ENCODE assay signal across 12 cellular contexts in genomic region chr16:67441907-67442306, GRCh38. TPM values are rescaled to one million over a fixed set of nuclear protein-coding genes. Genes with fewer than 3 reads are reported as not detected.
DNase-seq lines count a peak whose midpoint lies in the region; ATAC-seq and TF ChIP-seq lines count a peak whose summit lies in the region.
"Had no signal": no experiment of that assay in that cellular context is flagged by ENCODE, and none has a peak within 500 bp of the region (broad histone marks: within the 10 kb centered on the region; RNA-seq: fewer than 3 reads in every experiment).

No MANE protein-coding gene starts in this region.

- BruUV-seq in MCF 10A (replicated peaks; lab: Mats Ljungman, UMichigan) (no TSS peak), mammary epithelial cell (replicated peaks; lab: Mats Ljungman, UMichigan) (no TSS peak)

- H3K4me3 Mint-ChIP-seq in MCF 10A (ENCODE audit: unreplicated experiment), result no peak overlapping the region
- H3K4me3 Mint-ChIP-seq in neural crest cell, result no peak overlapping the region
- no peak overlapping the region for H3K4me3 Mint-ChIP-seq in CD4-positive, alpha-beta T cell
- H3K4me3 Mint-ChIP-seq: activated CD4-positive, alpha-beta memory T cell treated with anti-CD3 and anti-CD28 coated beads, Interleukin-2, amount 10 ng/mL, durations not matched to agents 7 days and 5 days had no signal

- no peaks in the 10 kb centered on the region for H3K27me3 ChIP-seq in mammary epithelial cell (ENCODE audit: insufficient read depth, low read length)
- no peaks in the 10 kb centered on the region for H3K27me3 ChIP-seq in uterus
- no peaks in the 10 kb centered on the region for H3K27me3 ChIP-seq in CD4-positive, alpha-beta T cell (ENCODE audit: control insufficient read depth, insufficient read depth, low read length)
- H3K27me3 ChIP-seq: brain microvascular endothelial cell had no signal

- H3K4me1 ChIP-seq in mammary epithelial cell (ENCODE audit: insufficient read depth, low read length), result no peaks in the 10 kb centered on the region
- H3K4me1 ChIP-seq in uterus, result peaks cover 29 to 50% of the 10 kb centered on the region in 2 donors

- H3K27ac ChIP-seq in mammary epithelial cell (ENCODE audit: insufficient read depth, low read depth, low read length), result no peak overlapping the region
- H3K27ac ChIP-seq in uterus, result peak overlapping the region; percentile 78 to 81
- H3K27ac ChIP-seq in CD4-positive, alpha-beta T cell (ENCODE audit: low read depth, low read length), result no peak overlapping the region
- H3K27ac ChIP-seq: brain microvascular endothelial cell had no signal

- POLR2A ChIA-PET in MCF 10A (lab: Yijun Ruan, JAX), result interaction anchor here (0.5 to 3.2 kb wide), 6 partner anchors 11 to 464 kb away, joined by 3 to 13 read pairs (median 4); partner anchors contain the start of genes ATP6V0D1 and HSD11B2
- POLR2A ChIA-PET in CD4-positive, alpha-beta T cell (lab: Charles Lee), result no interaction called here

- H3K4me1 Mint-ChIP-seq in MCF 10A (ENCODE audit: insufficient read depth, unreplicated experiment), result peaks cover 20% of the 10 kb centered on the region
- H3K4me1 Mint-ChIP-seq in neural crest cell, result peaks cover 7% of the 10 kb centered on the region
- H3K4me1 Mint-ChIP-seq in CD4-positive, alpha-beta T cell (ENCODE audit: low read depth), result no peaks in the 10 kb centered on the region
- H3K4me1 Mint-ChIP-seq: activated CD4-positive, alpha-beta memory T cell treated with anti-CD3 and anti-CD28 coated beads, Interleukin-2, amount 10 ng/mL, durations not matched to agents 7 days and 5 days had no signal

- H3K9me3 Mint-ChIP-seq in MCF 10A (ENCODE audit: unreplicated experiment) (no peaks in the 10 kb centered on the region), neural crest cell (no peaks in the 10 kb centered on the region)
- H3K9me3 Mint-ChIP-seq in CD4-positive, alpha-beta T cell, result no peaks in the 10 kb centered on the region
- H3K9me3 Mint-ChIP-seq: activated CD4-positive, alpha-beta memory T cell treated with anti-CD3 and anti-CD28 coated beads, Interleukin-2, amount 10 ng/mL, durations not matched to agents 7 days and 5 days had no signal

- CTCF ChIA-PET in MCF 10A (lab: Yijun Ruan, JAX), result interaction anchor here (0.6 to 1.5 kb wide), 8 partner anchors 14 to 1931 kb away, joined by 3 to 5 read pairs (median 4); partner anchors contain the start of gene ATP6V0D1
- CTCF ChIA-PET in mammary epithelial cell (lab: Charles Lee; ENCODE audit: low non-redundant PET), result no interaction called here
- CTCF ChIA-PET in CD4-positive, alpha-beta T cell (lab: Charles Lee), result interaction anchor here (0.6 to 0.7 kb wide), 2 partner anchors 224 to 1505 kb away, joined by 3 read pairs; no protein-coding TSS in a partner anchor

- peaks cover 10% of the 10 kb centered on the region for H3K79me2 ChIP-seq in mammary epithelial cell (ENCODE audit: insufficient read depth, low read length)

- H3K27ac Mint-ChIP-seq in MCF 10A (ENCODE audit: low read depth, unreplicated experiment), result peak overlapping the region; percentile 40
- H3K27ac Mint-ChIP-seq in neural crest cell (ENCODE audit: unreplicated experiment), result peak overlapping the region; percentile 63
- H3K27ac Mint-ChIP-seq in CD4-positive, alpha-beta T cell, result no peak overlapping the region
- H3K27ac Mint-ChIP-seq: activated CD4-positive, alpha-beta memory T cell treated with anti-CD3 and anti-CD28 coated beads, Interleukin-2, amount 10 ng/mL, durations not matched to agents 7 days and 5 days had no signal

- no peaks in the 10 kb centered on the region for H4K20me1 ChIP-seq in mammary epithelial cell (ENCODE audit: insufficient read depth, low read length)

- H3K9me3 ChIP-seq in mammary epithelial cell (replicated peaks; ENCODE audit: insufficient read depth, low read length) (no peaks in the 10 kb centered on the region), uterus (no peaks in the 10 kb centered on the region)
- H3K9me3 ChIP-seq in CD4-positive, alpha-beta T cell (ENCODE audit: control insufficient read depth, low read length), result no peaks in the 10 kb centered on the region

- DNase-seq in MCF 10A (ENCODE audit: unreplicated experiment) (no peak), mammary epithelial cell (no peak), fibroblast of villous mesenchyme (ENCODE audit: low read depth) (peak; percentile 27), neural crest cell (ENCODE audit: low read depth, low spot score) (no peak), uterus (no peak), NCI-H2196 treated with DMSO at 0.1 percent for 48 hours (lab: John Stamatoyannopoulos, UW; ENCODE audit: unreplicated experiment) (no peak), COLO668 (lab: John Stamatoyannopoulos, UW; ENCODE audit: unreplicated experiment) (no peak)
- no peak for DNase-seq in CD4-positive, alpha-beta T cell
- DNase-seq: activated CD4-positive, alpha-beta memory T cell treated with anti-CD3 and anti-CD28 coated beads, Interleukin-2, amount 10 ng/mL, durations not matched to agents 7 days and 5 days; brain microvascular endothelial cell; islet precursor cell had no signal

- H3K27me3 Mint-ChIP-seq in MCF 10A (ENCODE audit: insufficient read depth, unreplicated experiment) (no peaks in the 10 kb centered on the region), neural crest cell (ENCODE audit: low read depth) (no peaks in the 10 kb centered on the region)
- no peaks in the 10 kb centered on the region for H3K27me3 Mint-ChIP-seq in CD4-positive, alpha-beta T cell
- H3K27me3 Mint-ChIP-seq: activated CD4-positive, alpha-beta memory T cell treated with anti-CD3 and anti-CD28 coated beads, Interleukin-2, amount 10 ng/mL, durations not matched to agents 7 days and 5 days had no signal

- TF ChIP-seq CTCF in MCF 10A (IDR thresholded peaks at IDR 0.05; ENCODE audit: unreplicated experiment) (no peak), mammary epithelial cell (conservative IDR thresholded peaks at IDR 0.05 in 1 of 2, IDR thresholded peaks at IDR 0.05 in 1 of 2; ENCODE audit: extremely low read depth in 1 of 2, insufficient read depth in 1 of 2, low read depth in 1 of 2, low read length in 2 of 2) (no peak), fibroblast of villous mesenchyme (IDR thresholded peaks at IDR 0.05; ENCODE audit: insufficient read depth, low read depth, low read length) (no peak), neural crest cell (conservative IDR thresholded peaks at IDR 0.05) (no peak), uterus (IDR thresholded peaks at IDR 0.05) (no peak)
- TF ChIP-seq CTCF in CD4-positive, alpha-beta T cell (IDR thresholded peaks at IDR 0.05), result no peak

- in situ Hi-C loops in mammary epithelial cell (cut with MboI; ENCODE audit: low sequenced_read_pairs in 2 of 2), result no loop called here

- intact Hi-C loops in MCF 10A (cut with micrococcal nuclease), result loop anchor here (10.0 kb wide), 1 partner anchor 67 kb away; no protein-coding TSS in a partner anchor
- intact Hi-C loops in mammary epithelial cell (cut with micrococcal nuclease), result no loop called here
- intact Hi-C loops in uterus (cut with DNase I; ENCODE audit: low total_unique reads), result no loop called here
- intact Hi-C loops in CD4-positive, alpha-beta T cell (cut with DNase I, micrococcal nuclease), result no loop called here

- H2AFZ ChIP-seq in mammary epithelial cell (ENCODE audit: low read depth, low read length), result no peak overlapping the region

- no peak overlapping the region for H3K4me2 ChIP-seq in mammary epithelial cell (ENCODE audit: insufficient read depth, low read depth, low read length)

- H3K4me3 ChIP-seq in mammary epithelial cell (replicated peaks in 1 of 3; ENCODE audit: insufficient read depth in 1 of 3, low read depth in 2 of 3, low read length in 3 of 3) (no peak overlapping the region), fibroblast of villous mesenchyme (ENCODE audit: low read depth, low read length) (no peak overlapping the region), uterus (no peak overlapping the region)

- H3K36me3 Mint-ChIP-seq in MCF 10A (ENCODE audit: insufficient read depth, unreplicated experiment) (peaks cover 32% of the 10 kb centered on the region), neural crest cell (ENCODE audit: low read depth) (no peaks in the 10 kb centered on the region)
- peaks cover 58% of the 10 kb centered on the region for H3K36me3 Mint-ChIP-seq in CD4-positive, alpha-beta T cell (ENCODE audit: low read depth)

- dilution Hi-C loops in mammary epithelial cell (cut with HindIII; ENCODE audit: low sequenced_read_pairs), result loop anchor here (5.0 kb wide), 2 partner anchors 55 to 180 kb away; no protein-coding TSS in a partner anchor

- TF ChIP-seq POLR2A in uterus (IDR thresholded peaks at IDR 0.05), result no peak

- ATAC-seq in CD4-positive, alpha-beta T cell (ENCODE audit: poor library complexity), result no peak

- H3K9ac ChIP-seq in mammary epithelial cell (ENCODE audit: insufficient read depth, low read length), result no peak overlapping the region

- peaks cover 9% of the 10 kb centered on the region for H3K36me3 ChIP-seq in mammary epithelial cell (ENCODE audit: insufficient read depth, low read length)
- H3K36me3 ChIP-seq in uterus, result no peaks in the 10 kb centered on the region

- WGBS in mammary epithelial cell (ENCODE audit: low coverage, missing lambda C conversion rate), result 93% methylated on average over 5 of the region's 5 CpGs

RNA-seq across cellular contexts. Expression of gene HSD11B2, which starts 11.0 kb away (rescaled TPM):
- total RNA-seq in MCF 10A (2022) (0.42 and 0.86 TPM in 2 replicates), mammary epithelial cell (1 to 10 TPM in 1 of 2 donors, under 1 TPM in 1; 0.56 to 1.8 TPM), fibroblast of villous mesenchyme (not detected in 2 replicates), neural crest cell (3.8 and 4.7 TPM in 2 replicates), uterus (10 to 100 TPM in 2 of 4 donors, 1 to 10 TPM in 2; 1.2 to 82.1 (median 9.7) TPM)
- 1.00 TPM for polyA plus RNA-seq in mammary epithelial cell
- not detected for polyA minus RNA-seq in mammary epithelial cell
- not detected for total RNA-seq in CD4-positive, alpha-beta T cell
- total RNA-seq: activated CD4-positive, alpha-beta memory T cell treated with anti-CD3 and anti-CD28 coated beads, Interleukin-2, amount 10 ng/mL, durations not matched to agents 7 days and 5 days; RPMI7951 had no signal

RNA-seq across cellular contexts. Expression of gene ZDHHC1, which starts 25.6 kb away (rescaled TPM):
- total RNA-seq in MCF 10A (2022), result 5.9 and 7.6 TPM in 2 replicates
- total RNA-seq in mammary epithelial cell, result 1 to 10 TPM; 5.3 to 6.3 TPM
- polyA plus RNA-seq in mammary epithelial cell, result 2.4 TPM
- polyA minus RNA-seq in mammary epithelial cell, result 0.88 TPM
- 5.2 and 8.1 TPM in 2 replicates for total RNA-seq in fibroblast of villous mesenchyme
- 9.5 and 10.2 TPM in 2 replicates for total RNA-seq in neural crest cell
- total RNA-seq in uterus, result 10 to 100 TPM; 14.7 to 30.6 (median 25.6) TPM
- total RNA-seq in CD4-positive, alpha-beta T cell, result under 1 TPM in 1 of 2 experiments, not detected in 1; 0.22 TPM

RNA-seq across cellular contexts. Expression of gene ATP6V0D1, which starts 39.0 kb away (rescaled TPM):
- total RNA-seq in MCF 10A (2022), result 50.5 and 50.7 TPM in 2 replicates
- total RNA-seq in mammary epithelial cell, result 100 to 1,000 TPM in 1 of 2 donors, 10 to 100 TPM in 1; 93.3 to 124 TPM
- 268 TPM for polyA plus RNA-seq in mammary epithelial cell
- polyA minus RNA-seq in mammary epithelial cell, result 279 TPM
- total RNA-seq in fibroblast of villous mesenchyme, result 107 and 122 TPM in 2 replicates
- total RNA-seq in neural crest cell, result 54.7 and 55.4 TPM in 2 replicates
- 100 to 1,000 TPM in 2 of 4 donors, 10 to 100 TPM in 2; 67.4 to 243 (median 100) TPM for total RNA-seq in uterus
- total RNA-seq in CD4-positive, alpha-beta T cell, result 10 to 100 TPM; 39.4 to 41.7 TPM

RNA-seq across cellular contexts. Expression of gene AGRP, which starts 41.4 kb away (rescaled TPM):
- total RNA-seq in MCF 10A (2022) (not detected in 2 replicates), mammary epithelial cell (not detected), fibroblast of villous mesenchyme (not detected in 2 replicates), neural crest cell (not detected in 2 replicates), uterus (not detected)
- not detected for polyA plus RNA-seq in mammary epithelial cell
- polyA minus RNA-seq in mammary epithelial cell, result not detected
- not detected for total RNA-seq in CD4-positive, alpha-beta T cell
- total RNA-seq: activated CD4-positive, alpha-beta memory T cell treated with anti-CD3 and anti-CD28 coated beads, Interleukin-2, amount 10 ng/mL, durations not matched to agents 7 days and 5 days; RPMI7951 had no signal

RNA-seq across cellular contexts. Expression of gene TPPP3, which starts 48.6 kb away (rescaled TPM):
- total RNA-seq in MCF 10A (2022), result not detected in 2 replicates
- not detected for total RNA-seq in mammary epithelial cell
- polyA plus RNA-seq in mammary epithelial cell, result 0.14 TPM
- polyA minus RNA-seq in mammary epithelial cell, result not detected
- total RNA-seq in fibroblast of villous mesenchyme, result 0.86 and 0.97 TPM in 2 replicates
- 3.4 and 4.7 TPM in 2 replicates for total RNA-seq in neural crest cell
- 10 to 100 TPM; 13.4 to 26.6 (median 16.2) TPM for total RNA-seq in uterus
- total RNA-seq in CD4-positive, alpha-beta T cell, result not detected
- total RNA-seq: activated CD4-positive, alpha-beta memory T cell treated with anti-CD3 and anti-CD28 coated beads, Interleukin-2, amount 10 ng/mL, durations not matched to agents 7 days and 5 days had no signal

Comparison
In these comparisons a context has a peak if more than half of its experiments do, and no peak if none do; other contexts are left out.
1. H3K27ac ChIP-seq: peak in uterus (2 of 2); none in mammary epithelial cell (single experiment) and CD4-positive, alpha-beta T cell (single experiment).